ENCODE assay signal across 22 cellular contexts in genomic region chr5:134489227-134489944, GRCh38.
"Had no signal": no experiment of that assay in that cellular context is flagged by ENCODE, and none has a peak within 500 bp of the region (broad histone marks: within the 10 kb centered on the region; RNA-seq: fewer than 3 reads in every experiment).

No MANE protein-coding gene starts in this region.

- H3K27ac ChIP-seq: brain microvascular endothelial cell, foreskin keratinocyte, heart left ventricle, parathyroid adenoma, psoas muscle, sigmoid colon, tibial nerve, WERI-Rb-1 had no signal

- H3K4me1 ChIP-seq: foreskin keratinocyte, heart left ventricle, parathyroid adenoma, psoas muscle, sigmoid colon, tibial nerve had no signal

- H3K9ac ChIP-seq: parathyroid adenoma had no signal

- DNase-seq: activated CD4-positive, alpha-beta T cell treated with anti-CD3 and anti-CD28 coated beads, Interleukin-2, amount 50 U/mL, for 4 hours; activated gamma-delta T cell treated with Interleukin-2 at 50 U/mL for 16 hours; activated naive CD4-positive, alpha-beta T cell treated with anti-CD3 and anti-CD28 coated beads, Interleukin-2, amount 50 U/mL, for 16 hours; activated T-cell treated with anti-CD3 and anti-CD28 coated beads, Interleukin-2, amount 50 U/mL, for 1 hour; amniotic stem cell; brain microvascular endothelial cell; caudate nucleus; foreskin keratinocyte; heart left ventricle; hypothalamus; naive thymus-derived CD8-positive, alpha-beta T cell; nucleus accumbens; psoas muscle; sigmoid colon; stimulated activated CD4-positive, alpha-beta T cell treated with anti-CD3 and anti-CD28 coated beads, Interleukin-15, amount 100 ng/mL, for 24 hours; stimulated activated CD4-positive, alpha-beta T cell treated with anti-CD3 and anti-CD28 coated beads, Interleukin-2, amount 100 ng/mL, for 24 hours; stimulated activated naive B cell treated with anti-CD40 and anti-IgM and Interleukin-4, amounts not matched to agents 10 μg/mL and 1 μg/mL and 100 μg/mL, for 72 hours; WERI-Rb-1 had no signal

- H3K4me2 ChIP-seq: smooth muscle cell had no signal

- H3K36me3 ChIP-seq: brain microvascular endothelial cell, heart left ventricle, sigmoid colon, tibial nerve, WERI-Rb-1 had no signal

- H3K79me2 ChIP-seq: parathyroid adenoma had no signal

- H3K27me3 ChIP-seq: brain microvascular endothelial cell, foreskin keratinocyte, heart left ventricle, sigmoid colon, tibial nerve had no signal

- ATAC-seq: esophagus mucosa; foreskin keratinocyte; heart left ventricle; naive thymus-derived CD8-positive, alpha-beta T cell; psoas muscle; stimulated activated naive B cell treated with anti-CD40 and anti-IgM and Interleukin-4, amounts not matched to agents 10 μg/mL and 1 μg/mL and 100 μg/mL, for 72 hours had no signal

- H3K9me3 ChIP-seq: psoas muscle, sigmoid colon had no signal

- H3K4me3 ChIP-seq: heart left ventricle, psoas muscle, sigmoid colon, smooth muscle cell, tibial nerve had no signal
